Comparison of ENCODE assay signal across 9 cellular contexts in genomic region chr1:177913762-177914540, GRCh38. TPM values are rescaled to one million over a fixed set of nuclear protein-coding genes. Genes with fewer than 3 reads are reported as not detected.
A peak's percentile ranks its signal among the peaks of the same experiment; 100 is the strongest.
DNase-seq lines count a peak whose midpoint lies in the region; ATAC-seq and TF ChIP-seq lines count a peak whose summit lies in the region.
"Had no signal": no experiment of that assay in that cellular context is flagged by ENCODE, and none has a peak within 500 bp of the region (broad histone marks: within the 10 kb centered on the region; RNA-seq: fewer than 3 reads in every experiment).

No MANE protein-coding gene starts in this region.

- peak in 3 of 4 donors; percentile 34 to 41 (median 36) for ATAC-seq in heart left ventricle

- no peak overlapping the region for H3K4me3 ChIP-seq in heart left ventricle
- H3K4me3 ChIP-seq in right atrium auricular region: no peak overlapping the region
- no peak overlapping the region for H3K4me3 ChIP-seq in OCI-LY3 (ENCODE audit: low read length)
- H3K4me3 ChIP-seq in fibroblast of the aortic adventitia (ENCODE audit: low read depth, low read length): no peak overlapping the region
- H3K4me3 ChIP-seq in tibial nerve: no peak overlapping the region

- H3K9ac ChIP-seq in OCI-LY3 (ENCODE audit: low read length): no peak overlapping the region

- no peaks in the 10 kb centered on the region for H3K79me2 ChIP-seq in OCI-LY3 (ENCODE audit: low read length)

- no peaks in the 10 kb centered on the region for H3K36me3 ChIP-seq in heart left ventricle
- no peaks in the 10 kb centered on the region for H3K36me3 ChIP-seq in right atrium auricular region
- no peaks in the 10 kb centered on the region for H3K36me3 ChIP-seq in OCI-LY3 (replicated peaks; ENCODE audit: low read depth, low read length)
- H3K36me3 ChIP-seq in tibial nerve: no peaks in the 10 kb centered on the region

- no peaks in the 10 kb centered on the region for H3K4me1 ChIP-seq in heart left ventricle
- no peaks in the 10 kb centered on the region for H3K4me1 ChIP-seq in right atrium auricular region
- H3K4me1 ChIP-seq in OCI-LY3 (ENCODE audit: low read length): no peaks in the 10 kb centered on the region
- H3K4me1 ChIP-seq in tibial nerve: peaks cover 0 to 4% (median 0%) of the 10 kb centered on the region in 4 donors

- intact Hi-C loops in heart left ventricle (cut with DNase I): loop anchor here in 1 of 10 donors (10.0 kb wide), 1 partner anchor 319 kb away; no protein-coding TSS in a partner anchor

- no peak for TF ChIP-seq EP300 in tibial nerve (IDR thresholded peaks at IDR 0.05)

- 30 to 40% (median 37%) methylated on average over 4 of the region's 4 CpGs for WGBS in heart left ventricle, 4 donors
- WGBS in tibial nerve, 2 donors: 38 to 42% methylated on average over 4 of the region's 4 CpGs

- no peak overlapping the region for H2AFZ ChIP-seq in OCI-LY3 (ENCODE audit: low read depth, low read length)

- DNase-seq in heart left ventricle: no peak
- DNase-seq in right atrium auricular region (ENCODE audit: low spot score): no peak
- peak; percentile 45 for DNase-seq in fibroblast of the aortic adventitia (ENCODE audit: low read depth)
- DNase-seq in tibial nerve (ENCODE audit: low spot score in 2 of 2): peak in 1 of 2 donors; percentile 15
- DNase-seq in putamen (ENCODE audit: low spot score): no peak
- no peak for DNase-seq in SKM-1 (lab: John Stamatoyannopoulos, UW; ENCODE audit: unreplicated experiment)
- DNase-seq in cortex of kidney (lab: John Stamatoyannopoulos, UW): no peak
- DNase-seq: activated naive CD4-positive, alpha-beta T cell treated with anti-CD3 and anti-CD28 coated beads for 36 hours had no signal

- TF ChIP-seq POLR2A in heart left ventricle (IDR thresholded peaks at IDR 0.05) (no peak), tibial nerve (IDR thresholded peaks at IDR 0.05) (no peak)

- peak in 8 of 12 donors; percentile 12 to 45 (median 24) for TF ChIP-seq CTCF in heart left ventricle (IDR thresholded peaks at IDR 0.05)
- TF ChIP-seq CTCF in right atrium auricular region (IDR thresholded peaks at IDR 0.05): peak in 1 of 2 donors; percentile 56
- TF ChIP-seq CTCF in OCI-LY3 (IDR thresholded peaks at IDR 0.05; ENCODE audit: low read depth, low read length): peak; percentile 80
- peak; percentile 60 for TF ChIP-seq CTCF in fibroblast of the aortic adventitia (IDR thresholded peaks at IDR 0.05; ENCODE audit: insufficient read depth, low read length)
- peak in 4 of 5 experiments; percentile 17 to 48 (median 24) for TF ChIP-seq CTCF in tibial nerve (IDR thresholded peaks at IDR 0.05)

- H3K27ac ChIP-seq in heart left ventricle (no peak overlapping the region), right atrium auricular region (no peak overlapping the region), OCI-LY3 (ENCODE audit: low read length) (no peak overlapping the region), tibial nerve (no peak overlapping the region)

- no peak overlapping the region for H3K4me2 ChIP-seq in OCI-LY3 (ENCODE audit: low read length)

- H3K9me3 ChIP-seq in heart left ventricle (no peaks in the 10 kb centered on the region), right atrium auricular region (no peaks in the 10 kb centered on the region), OCI-LY3 (ENCODE audit: insufficient read depth, low read length) (no peaks in the 10 kb centered on the region), tibial nerve (no peaks in the 10 kb centered on the region)

- peaks cover 0 to 28% (median 0%) of the 10 kb centered on the region in 9 donors for H3K27me3 ChIP-seq in heart left ventricle
- H3K27me3 ChIP-seq in right atrium auricular region: no peaks in the 10 kb centered on the region
- peaks cover 13% of the 10 kb centered on the region for H3K27me3 ChIP-seq in OCI-LY3 (ENCODE audit: low read depth, low read length)
- no peaks in the 10 kb centered on the region for H3K27me3 ChIP-seq in tibial nerve

- H4K20me1 ChIP-seq in OCI-LY3 (ENCODE audit: insufficient read depth, low read length): no peaks in the 10 kb centered on the region

RNA-seq across cellular contexts. Expression of gene SEC16B, which starts 55.9 kb away (rescaled TPM):
- total RNA-seq in heart left ventricle (1 to 10 TPM; 1.2 to 3.3 (median 2.3) TPM), right atrium auricular region (1 to 10 TPM; 1.9 to 5.8 TPM), fibroblast of the aortic adventitia (ENCODE audit: low replicate concordance) (1.6 and 4.8 TPM in 2 replicates), tibial nerve (10 to 100 TPM; 10.5 to 21.6 (median 15.4) TPM)
- polyA plus RNA-seq in heart left ventricle: 1 to 10 TPM; 1.1 to 3.8 TPM
- total RNA-seq: activated naive CD4-positive, alpha-beta T cell treated with anti-CD3 and anti-CD28 coated beads for 36 hours had no signal
